Comparison of ENCODE assay signal across 1 cellular context in the genomic region with DNA sequence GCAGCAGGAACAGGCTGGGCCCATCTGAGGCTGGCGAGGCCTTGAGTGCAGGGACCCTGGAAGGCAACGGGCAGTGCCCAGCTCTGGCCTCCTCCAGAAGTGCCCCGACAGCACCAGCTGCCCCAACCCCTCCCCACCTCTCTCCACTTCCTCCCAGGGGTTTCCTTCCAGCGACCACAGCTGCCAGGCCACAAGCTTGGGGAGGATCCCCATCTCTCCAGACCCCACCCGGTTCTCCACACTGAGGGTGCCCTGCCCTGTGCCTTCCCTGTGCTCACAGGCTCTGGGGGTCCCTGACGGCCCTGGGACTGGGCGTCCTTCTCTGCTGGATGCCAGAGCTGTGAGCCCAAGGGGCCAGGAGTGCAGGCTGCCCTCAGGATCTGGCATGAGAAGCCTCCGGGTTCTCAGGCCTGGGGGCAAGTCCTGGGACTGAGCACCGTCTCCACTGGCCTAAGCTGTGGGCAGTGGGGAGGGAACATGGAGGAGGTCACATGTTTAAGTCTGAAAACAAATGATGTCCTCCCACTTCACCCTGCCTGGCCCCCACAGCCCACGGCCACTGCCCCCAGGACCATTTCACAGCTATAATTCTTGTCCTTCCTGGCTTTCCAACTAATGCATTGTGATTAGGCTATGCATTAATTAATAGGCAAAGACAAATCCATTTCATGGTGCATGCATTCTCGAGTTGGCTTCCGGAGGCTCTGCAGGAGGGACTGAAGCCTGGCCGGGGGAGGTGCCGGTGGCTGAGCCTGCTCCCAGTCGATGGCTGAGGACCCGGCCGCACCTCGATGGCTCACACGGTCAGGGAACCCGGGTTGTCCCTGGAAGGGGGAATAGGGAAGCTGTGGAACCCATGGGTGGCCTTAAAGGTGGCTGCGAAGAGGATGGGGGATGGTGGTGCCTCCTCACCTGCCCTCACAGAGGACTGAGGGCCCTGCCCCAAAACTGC.
TF ChIP-seq lines count a peak whose summit lies in the region.

No MANE protein-coding gene starts in this region.

TF ChIP-seq in HEK293, 187 proteins besides CTCF, POLR2A, EP300 and RAD21:
- TF ChIP-seq ZSCAN23 (tag by site-specific recombination; IDR thresholded peaks at IDR 0.05), result no peak
- TF ChIP-seq KLF1 (tag by site-specific recombination; IDR thresholded peaks at IDR 0.05), result peak; percentile 65
- TF ChIP-seq ZNF266 (tag by site-specific recombination; IDR thresholded peaks at IDR 0.05; ENCODE audit: low read depth), result no peak
- TF ChIP-seq, protein P1, sequence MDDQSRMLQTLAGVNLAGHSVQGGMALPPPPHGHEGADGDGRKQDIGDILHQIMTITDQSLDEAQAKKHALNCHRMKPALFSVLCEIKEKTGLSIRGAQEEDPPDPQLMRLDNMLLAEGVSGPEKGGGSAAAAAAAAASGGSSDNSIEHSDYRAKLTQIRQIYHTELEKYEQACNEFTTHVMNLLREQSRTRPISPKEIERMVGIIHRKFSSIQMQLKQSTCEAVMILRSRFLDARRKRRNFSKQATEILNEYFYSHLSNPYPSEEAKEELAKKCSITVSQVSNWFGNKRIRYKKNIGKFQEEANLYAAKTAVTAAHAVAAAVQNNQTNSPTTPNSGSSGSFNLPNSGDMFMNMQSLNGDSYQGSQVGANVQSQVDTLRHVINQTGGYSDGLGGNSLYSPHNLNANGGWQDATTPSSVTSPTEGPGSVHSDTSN (CRISPR knock-in tag; IDR thresholded peaks at IDR 0.05), result no peak
- TF ChIP-seq ZFHX2 (tag by site-specific recombination; conservative IDR thresholded peaks at IDR 0.05), result peak; percentile 84
- no peak for TF ChIP-seq ZBTB48 (tag by site-specific recombination; IDR thresholded peaks at IDR 0.05)
- no peak for TF ChIP-seq OSR2 (tag by site-specific recombination; IDR thresholded peaks at IDR 0.05)
- TF ChIP-seq YY2 (tag by site-specific recombination; IDR thresholded peaks at IDR 0.05), result no peak
- TF ChIP-seq ZNF133 (tag by site-specific recombination; IDR thresholded peaks at IDR 0.05), result no peak
- TF ChIP-seq YY1 (tag by site-specific recombination; IDR thresholded peaks at IDR 0.05), result no peak
- peak; percentile 85 for TF ChIP-seq EGR2 (tag by site-specific recombination; IDR thresholded peaks at IDR 0.05; ENCODE audit: low read depth)
- TF ChIP-seq FEZF1 (tag by site-specific recombination; IDR thresholded peaks at IDR 0.05), result no peak
- TF ChIP-seq ZNF660 (tag by site-specific recombination; IDR thresholded peaks at IDR 0.05), result no peak
- TF ChIP-seq ZNF776 (tag by site-specific recombination; IDR thresholded peaks at IDR 0.05; ENCODE audit: borderline replicate concordance), result no peak
